Comparison of ENCODE assay signal across 8 cellular contexts in genomic region chr12:6554168-6554989, GRCh38. TPM values are rescaled to one million over a fixed set of nuclear protein-coding genes. Genes with fewer than 3 reads are reported as not detected.
DNase-seq lines count a peak whose midpoint lies in the region; ATAC-seq lines count a peak whose summit lies in the region.

No MANE protein-coding gene starts in this region.

- peaks cover 19% of the 10 kb centered on the region for H3K79me1 ChIP-seq in mesenchymal stem cell (replicated peaks; ENCODE audit: low read length, poor library complexity, severe bottlenecking)

- no peaks in the 10 kb centered on the region for H3K27me3 ChIP-seq in mesenchymal stem cell (ENCODE audit: control insufficient read depth in 1 of 2, insufficient read depth in 1 of 2, low read length in 2 of 2)

- peak overlapping the region in 1 of 2 experiments; percentile 96 for H3K4ac ChIP-seq in mesenchymal stem cell (ENCODE audit: low read depth in 1 of 2, low read length in 2 of 2)

- peak overlapping the region; percentile 61 for H3K27ac ChIP-seq in mesenchymal stem cell (ENCODE audit: low read length, poor library complexity, severe bottlenecking)

- no peak overlapping the region for H4K8ac ChIP-seq in mesenchymal stem cell (ENCODE audit: low read length)

- H2BK12ac ChIP-seq in mesenchymal stem cell (ENCODE audit: low read length in 2 of 2) = peak overlapping the region in 1 of 2 experiments; percentile 38

- no peak overlapping the region for H2BK5ac ChIP-seq in mesenchymal stem cell (ENCODE audit: low read depth, low read length, poor library complexity, severe bottlenecking)

- peak overlapping the region; percentile 86 for H3K4me3 Mint-ChIP-seq in activated CD4-positive, alpha-beta memory T cell treated with anti-CD3 and anti-CD28 coated beads, Interleukin-2, amount 10 ng/mL, durations not matched to agents 7 days and 5 days
- H3K4me3 Mint-ChIP-seq in effector memory CD8-positive, alpha-beta T cell = peak overlapping the region; percentile 85 to 96
- H3K4me3 Mint-ChIP-seq in stimulated activated memory B cell treated with anti-CD40 and anti-IgM and Interleukin-4, amounts not matched to agents 10 μg/mL and 1 μg/mL and 100 μg/mL, for 72 hours = peak overlapping the region; percentile 84

- H3K4me1 Mint-ChIP-seq in activated CD4-positive, alpha-beta memory T cell treated with anti-CD3 and anti-CD28 coated beads, Interleukin-2, amount 10 ng/mL, durations not matched to agents 7 days and 5 days = peaks cover 55% of the 10 kb centered on the region
- H3K4me1 Mint-ChIP-seq in effector memory CD8-positive, alpha-beta T cell (ENCODE audit: low read depth in 2 of 2) = peaks cover 43 to 45% of the 10 kb centered on the region in 2 donors
- H3K4me1 Mint-ChIP-seq in stimulated activated memory B cell treated with anti-CD40 and anti-IgM and Interleukin-4, amounts not matched to agents 10 μg/mL and 1 μg/mL and 100 μg/mL, for 72 hours = peaks cover 48% of the 10 kb centered on the region

- H3K36me3 ChIP-seq in mesenchymal stem cell (ENCODE audit: control insufficient read depth in 1 of 2, insufficient read depth in 2 of 2, low read depth in 1 of 2, low read length in 2 of 2) = peaks cover 35 to 36% of the 10 kb centered on the region in 2 experiments

- no peak overlapping the region for H2AFZ ChIP-seq in mesenchymal stem cell (ENCODE audit: low read depth, low read length)

- H3K4me1 ChIP-seq in mesenchymal stem cell (ENCODE audit: control insufficient read depth, insufficient read depth, low read depth, low read length) = peaks cover 49% of the 10 kb centered on the region

- CTCF ChIA-PET in activated CD4-positive, alpha-beta memory T cell treated with anti-CD3 and anti-CD28 coated beads, Interleukin-2, amount 10 ng/mL, durations not matched to agents 7 days and 5 days (lab: Charles Lee) = interaction anchor here (0.6 to 12.7 kb wide), 18 partner anchors 9 to 233 kb away, joined by 3 to 115 read pairs (median 4); partner anchors contain the start of genes NOP2 and ZNF384

- WGBS in mesenchymal stem cell = 9% methylated on average over 21 of the region's 21 CpGs

- DNase-seq in NCI-H1417 (lab: John Stamatoyannopoulos, UW) = peak; percentile 10 to 58 (median 26)
- no peak for DNase-seq in NCI-H1417 treated with DMSO at 0.1 percent for 48 hours (lab: John Stamatoyannopoulos, UW)
- DNase-seq in NCI-H526 treated with DMSO at 0.1 percent for 48 hours (lab: John Stamatoyannopoulos, UW) = peak; percentile 20
- peak; percentile 80 for DNase-seq in activated CD4-positive, alpha-beta memory T cell treated with anti-CD3 and anti-CD28 coated beads, Interleukin-2, amount 10 ng/mL, durations not matched to agents 7 days and 5 days
- peak; percentile 69 to 73 (median 71) for DNase-seq in effector memory CD8-positive, alpha-beta T cell
- peak; percentile 87 for DNase-seq in mesenchymal stem cell

- H3K14ac ChIP-seq in mesenchymal stem cell (ENCODE audit: low read length in 2 of 2) = peak overlapping the region in 1 of 2 experiments; percentile 72

- POLR2A ChIA-PET in activated CD4-positive, alpha-beta memory T cell treated with anti-CD3 and anti-CD28 coated beads, Interleukin-2, amount 10 ng/mL, durations not matched to agents 7 days and 5 days (lab: Charles Lee) = interaction anchor here (0.8 to 16.7 kb wide), 7 partner anchors 9 to 238 kb away, joined by 3 to 201 read pairs (median 3); partner anchors contain the start of genes GAPDH and VAMP1

- peak overlapping the region; percentile 66 for H3K27ac Mint-ChIP-seq in activated CD4-positive, alpha-beta memory T cell treated with anti-CD3 and anti-CD28 coated beads, Interleukin-2, amount 10 ng/mL, durations not matched to agents 7 days and 5 days
- peak overlapping the region; percentile 71 to 81 for H3K27ac Mint-ChIP-seq in effector memory CD8-positive, alpha-beta T cell
- H3K27ac Mint-ChIP-seq in stimulated activated memory B cell treated with anti-CD40 and anti-IgM and Interleukin-4, amounts not matched to agents 10 μg/mL and 1 μg/mL and 100 μg/mL, for 72 hours = peak overlapping the region; percentile 36

- H3K9me3 Mint-ChIP-seq in activated CD4-positive, alpha-beta memory T cell treated with anti-CD3 and anti-CD28 coated beads, Interleukin-2, amount 10 ng/mL, durations not matched to agents 7 days and 5 days = no peaks in the 10 kb centered on the region
- H3K9me3 Mint-ChIP-seq in effector memory CD8-positive, alpha-beta T cell = no peaks in the 10 kb centered on the region
- no peaks in the 10 kb centered on the region for H3K9me3 Mint-ChIP-seq in stimulated activated memory B cell treated with anti-CD40 and anti-IgM and Interleukin-4, amounts not matched to agents 10 μg/mL and 1 μg/mL and 100 μg/mL, for 72 hours

- H2BK15ac ChIP-seq in mesenchymal stem cell (ENCODE audit: low read depth, poor library complexity, severe bottlenecking) = no peak overlapping the region

- H3K4me3 ChIP-seq in mesenchymal stem cell (ENCODE audit: insufficient read depth in 1 of 2, low read depth in 1 of 2, low read length in 2 of 2) = peak overlapping the region; percentile 95 to 98

- peak; percentile 60 for ATAC-seq in HG02759 (IDR thresholded peaks at IDR 0.05; ENCODE audit: unreplicated experiment)
- peak; percentile 63 for ATAC-seq in effector memory CD8-positive, alpha-beta T cell (replicated peaks)
- peak; percentile 83 for ATAC-seq in stimulated activated memory B cell treated with anti-CD40 and anti-IgM and Interleukin-4, amounts not matched to agents 10 μg/mL and 1 μg/mL and 100 μg/mL, for 72 hours

- peak overlapping the region; percentile 96 for H3K4me2 ChIP-seq in mesenchymal stem cell (ENCODE audit: low read length, poor library complexity, severe bottlenecking)

- peak overlapping the region; percentile 98 for H3K9ac ChIP-seq in mesenchymal stem cell (ENCODE audit: low read length)

- H2BK120ac ChIP-seq in mesenchymal stem cell (ENCODE audit: low read depth, low read length) = peak overlapping the region; percentile 71

- no peak overlapping the region for H2AK5ac ChIP-seq in mesenchymal stem cell (ENCODE audit: low read length, severe bottlenecking)

- H3K18ac ChIP-seq in mesenchymal stem cell (ENCODE audit: low read depth in 1 of 2, low read length in 2 of 2) = peak overlapping the region; percentile 69

- no peaks in the 10 kb centered on the region for H3K27me3 Mint-ChIP-seq in activated CD4-positive, alpha-beta memory T cell treated with anti-CD3 and anti-CD28 coated beads, Interleukin-2, amount 10 ng/mL, durations not matched to agents 7 days and 5 days
- no peaks in the 10 kb centered on the region for H3K27me3 Mint-ChIP-seq in effector memory CD8-positive, alpha-beta T cell
- H3K27me3 Mint-ChIP-seq in stimulated activated memory B cell treated with anti-CD40 and anti-IgM and Interleukin-4, amounts not matched to agents 10 μg/mL and 1 μg/mL and 100 μg/mL, for 72 hours = no peaks in the 10 kb centered on the region

- peaks cover 36% of the 10 kb centered on the region for H3K36me3 Mint-ChIP-seq in activated CD4-positive, alpha-beta memory T cell treated with anti-CD3 and anti-CD28 coated beads, Interleukin-2, amount 10 ng/mL, durations not matched to agents 7 days and 5 days (ENCODE audit: low read depth)
- peaks cover 53% of the 10 kb centered on the region for H3K36me3 Mint-ChIP-seq in effector memory CD8-positive, alpha-beta T cell (ENCODE audit: insufficient read depth)
- peaks cover 40% of the 10 kb centered on the region for H3K36me3 Mint-ChIP-seq in stimulated activated memory B cell treated with anti-CD40 and anti-IgM and Interleukin-4, amounts not matched to agents 10 μg/mL and 1 μg/mL and 100 μg/mL, for 72 hours

- peak overlapping the region in 1 of 2 experiments; percentile 100 for H3K23ac ChIP-seq in mesenchymal stem cell (ENCODE audit: low read length in 2 of 2)

- H3K9me3 ChIP-seq in mesenchymal stem cell (ENCODE audit: control insufficient read depth, low read length) = no peaks in the 10 kb centered on the region

- peak overlapping the region; percentile 16 for H4K91ac ChIP-seq in mesenchymal stem cell (ENCODE audit: low read length)

RNA-seq across cellular contexts. Expression of gene IFFO1, which starts 1.5 kb away (rescaled TPM):
- total RNA-seq in activated CD4-positive, alpha-beta memory T cell treated with anti-CD3 and anti-CD28 coated beads, Interleukin-2, amount 10 ng/mL, durations not matched to agents 7 days and 5 days = 10 to 100 TPM; 23.1 to 23.6 TPM
- 26.1 TPM for polyA plus RNA-seq in mesenchymal stem cell (2013, experiment 1 of 2)
- polyA plus RNA-seq in mesenchymal stem cell (2013, experiment 2 of 2) = 25.6 TPM

RNA-seq across cellular contexts. Expression of gene NOP2, which starts 13.7 kb away (rescaled TPM):
- total RNA-seq in activated CD4-positive, alpha-beta memory T cell treated with anti-CD3 and anti-CD28 coated beads, Interleukin-2, amount 10 ng/mL, durations not matched to agents 7 days and 5 days = 10 to 100 TPM; 46.5 to 50.9 TPM
- 20.3 TPM for polyA plus RNA-seq in mesenchymal stem cell (2013, experiment 1 of 2)
- 21.3 TPM for polyA plus RNA-seq in mesenchymal stem cell (2013, experiment 2 of 2)

RNA-seq across cellular contexts. Expression of gene GAPDH, which starts 20.1 kb away (rescaled TPM):
- total RNA-seq in activated CD4-positive, alpha-beta memory T cell treated with anti-CD3 and anti-CD28 coated beads, Interleukin-2, amount 10 ng/mL, durations not matched to agents 7 days and 5 days = 1,000 to 10,000 TPM; 5,691 to 5,753 TPM
- polyA plus RNA-seq in mesenchymal stem cell (2013, experiment 1 of 2) = 4,502 TPM
- 4,557 TPM for polyA plus RNA-seq in mesenchymal stem cell (2013, experiment 2 of 2)

RNA-seq across cellular contexts. Expression of gene CHD4, which starts 52.8 kb away (rescaled TPM):
- total RNA-seq in activated CD4-positive, alpha-beta memory T cell treated with anti-CD3 and anti-CD28 coated beads, Interleukin-2, amount 10 ng/mL, durations not matched to agents 7 days and 5 days = 100 to 1,000 TPM; 223 to 234 TPM
- 111 TPM for polyA plus RNA-seq in mesenchymal stem cell (2013, experiment 1 of 2)
- polyA plus RNA-seq in mesenchymal stem cell (2013, experiment 2 of 2) = 104 TPM
